In the genomic region with DNA sequence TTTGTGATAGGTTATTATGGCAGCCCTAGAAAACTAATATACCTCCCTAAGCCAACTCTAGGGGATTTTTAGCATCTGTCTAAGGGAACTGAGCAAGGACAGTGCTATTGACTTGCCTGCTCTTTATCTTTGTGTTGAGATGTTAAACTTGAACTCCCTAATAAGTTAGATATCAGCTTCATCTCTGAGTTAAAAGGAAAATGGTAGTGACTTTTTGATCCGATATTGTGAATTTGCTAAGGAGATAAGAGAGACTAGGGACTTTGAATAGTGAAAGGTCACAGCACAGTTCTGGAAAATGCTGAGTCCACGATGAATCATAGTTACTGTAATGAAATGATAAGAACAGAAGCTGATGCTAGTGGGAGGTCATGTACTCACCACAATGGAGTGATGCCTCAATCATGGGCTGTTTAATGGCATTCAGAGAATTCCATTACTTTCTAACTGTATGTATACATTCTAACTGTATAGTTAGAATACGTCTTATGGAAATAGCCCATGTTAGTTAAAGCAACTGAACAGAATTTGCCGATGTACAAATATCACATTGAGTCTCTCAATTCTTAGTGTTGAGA, we compare ENCODE assay signal across 12 cellular contexts.
DNase-seq lines count a peak whose midpoint lies in the region; ATAC-seq and TF ChIP-seq lines count a peak whose summit lies in the region.
"Had no signal": no experiment of that assay in that cellular context is flagged by ENCODE, and none has a peak within 500 bp of the region (broad histone marks: within the 10 kb centered on the region; RNA-seq: fewer than 3 reads in every experiment).

No MANE protein-coding gene starts in this region.

- intact Hi-C loops in mammary epithelial cell (cut with micrococcal nuclease), result no loop called here
- intact Hi-C loops in breast epithelium (cut with DNase I; ENCODE audit: low total_unique reads), result no loop called here

- H3K4me3 Mint-ChIP-seq in stimulated activated effector memory CD8-positive, alpha-beta T cell treated with anti-CD3 and anti-CD28 coated beads, Interleukin-12 subunit alpha, Interleukin-12 subunit beta, amount 100 ng/mL, for 72 hours, result no peak overlapping the region
- H3K4me3 Mint-ChIP-seq: activated CD8-positive, alpha-beta T cell treated with anti-CD3 and anti-CD28 coated beads, Interleukin-2, amount 10 ng/mL, durations not matched to agents 7 days and 5 days; activated naive CD8-positive, alpha-beta T cell had no signal

- no peak overlapping the region for H3K27ac Mint-ChIP-seq in stimulated activated effector memory CD8-positive, alpha-beta T cell treated with anti-CD3 and anti-CD28 coated beads, Interleukin-12 subunit alpha, Interleukin-12 subunit beta, amount 100 ng/mL, for 72 hours
- H3K27ac Mint-ChIP-seq: activated CD8-positive, alpha-beta T cell treated with anti-CD3 and anti-CD28 coated beads, Interleukin-2, amount 10 ng/mL, durations not matched to agents 7 days and 5 days; activated naive CD8-positive, alpha-beta T cell had no signal

- BruUV-seq in mammary epithelial cell (replicated peaks; lab: Mats Ljungman, UMichigan), result no TSS peak

- no peak for TF ChIP-seq CTCF in mammary epithelial cell (conservative IDR thresholded peaks at IDR 0.05 in 1 of 2, IDR thresholded peaks at IDR 0.05 in 1 of 2; ENCODE audit: extremely low read depth in 1 of 2, insufficient read depth in 1 of 2, low read depth in 1 of 2, low read length in 2 of 2)
- TF ChIP-seq CTCF in breast epithelium (IDR thresholded peaks at IDR 0.05), result no peak
- no peak for TF ChIP-seq CTCF in fibroblast of pulmonary artery (IDR thresholded peaks at IDR 0.05; ENCODE audit: low read length, missing control alignments)

- DNase-seq in mammary epithelial cell, result peak; percentile 9
- no peak for DNase-seq in breast epithelium (ENCODE audit: low spot score in 2 of 2)
- peak in 1 of 2 experiments; percentile 34 for DNase-seq in SJSA1 (ENCODE audit: low read depth in 1 of 2, low spot score in 2 of 2)
- DNase-seq in fibroblast of pulmonary artery (ENCODE audit: low read depth), result peak; percentile 65
- DNase-seq in stimulated activated effector memory CD8-positive, alpha-beta T cell treated with anti-CD3 and anti-CD28 coated beads, Interleukin-12 subunit alpha, Interleukin-12 subunit beta, amount 100 ng/mL, for 72 hours (ENCODE audit: low spot score in 2 of 2), result no peak
- DNase-seq in NCI-H1092 treated with DMSO at 0.1 percent for 48 hours (lab: John Stamatoyannopoulos, UW), result no peak
- no peak for DNase-seq in Kasumi-1 (lab: John Stamatoyannopoulos, UW)
- no peak for DNase-seq in stimulated activated CD4-positive, alpha-beta T cell treated with anti-CD3 and anti-CD28 coated beads, Interleukin-4, amount 100 ng/mL, for 24 hours
- DNase-seq: activated CD8-positive, alpha-beta T cell treated with anti-CD3 and anti-CD28 coated beads, Interleukin-2, amount 10 ng/mL, durations not matched to agents 7 days and 5 days; AML-193; pancreas had no signal

- H3K27ac ChIP-seq in mammary epithelial cell (ENCODE audit: insufficient read depth, low read depth, low read length) (no peak overlapping the region), breast epithelium (no peak overlapping the region), SJSA1 (peak overlapping the region; percentile 12; the same call in 1 of the 2 replicates)
- H3K27ac ChIP-seq: pancreas had no signal

- H3K9me3 Mint-ChIP-seq in stimulated activated effector memory CD8-positive, alpha-beta T cell treated with anti-CD3 and anti-CD28 coated beads, Interleukin-12 subunit alpha, Interleukin-12 subunit beta, amount 100 ng/mL, for 72 hours, result no peaks in the 10 kb centered on the region

- no peak overlapping the region for H2AFZ ChIP-seq in mammary epithelial cell (ENCODE audit: low read depth, low read length)

- no peaks in the 10 kb centered on the region for H3K9me3 ChIP-seq in mammary epithelial cell (replicated peaks; ENCODE audit: insufficient read depth, low read length)
- H3K9me3 ChIP-seq in breast epithelium, result no peaks in the 10 kb centered on the region
- H3K9me3 ChIP-seq in SJSA1 (replicated peaks), result no peaks in the 10 kb centered on the region
- H3K9me3 ChIP-seq: pancreas had no signal

- dilution Hi-C loops in mammary epithelial cell (cut with HindIII; ENCODE audit: low sequenced_read_pairs), result no loop called here

- H3K4me3 ChIP-seq in mammary epithelial cell (replicated peaks in 1 of 3; ENCODE audit: insufficient read depth in 1 of 3, low read depth in 2 of 3, low read length in 3 of 3), result no peak overlapping the region
- no peak overlapping the region for H3K4me3 ChIP-seq in breast epithelium
- H3K4me3 ChIP-seq in SJSA1, result no peak overlapping the region
- H3K4me3 ChIP-seq in fibroblast of pulmonary artery (replicated peaks; ENCODE audit: low read depth, low read length), result no peak overlapping the region
- H3K4me3 ChIP-seq: pancreas had no signal

- no peak overlapping the region for H3K4me2 ChIP-seq in mammary epithelial cell (ENCODE audit: insufficient read depth, low read depth, low read length)

- no peaks in the 10 kb centered on the region for H3K36me3 Mint-ChIP-seq in stimulated activated effector memory CD8-positive, alpha-beta T cell treated with anti-CD3 and anti-CD28 coated beads, Interleukin-12 subunit alpha, Interleukin-12 subunit beta, amount 100 ng/mL, for 72 hours
- H3K36me3 Mint-ChIP-seq: activated naive CD8-positive, alpha-beta T cell had no signal

- H3K4me1 ChIP-seq in mammary epithelial cell (ENCODE audit: insufficient read depth, low read length) (no peaks in the 10 kb centered on the region), breast epithelium (no peaks in the 10 kb centered on the region), SJSA1 (replicated peaks) (peaks cover 12% of the 10 kb centered on the region)
- H3K4me1 ChIP-seq: pancreas had no signal

- peak; percentile 97 for ATAC-seq in stimulated activated effector memory CD8-positive, alpha-beta T cell treated with anti-CD3 and anti-CD28 coated beads, Interleukin-12 subunit alpha, Interleukin-12 subunit beta, amount 100 ng/mL, for 72 hours
- ATAC-seq: activated CD8-positive, alpha-beta T cell treated with anti-CD3 and anti-CD28 coated beads, Interleukin-2, amount 10 ng/mL, durations not matched to agents 7 days and 5 days had no signal

- no peak for TF ChIP-seq POLR2A in breast epithelium (IDR thresholded peaks at IDR 0.05)

- no peak overlapping the region for H3K9ac ChIP-seq in mammary epithelial cell (ENCODE audit: insufficient read depth, low read length)

- H3K27me3 ChIP-seq in mammary epithelial cell (ENCODE audit: insufficient read depth, low read length) (no peaks in the 10 kb centered on the region), breast epithelium (no peaks in the 10 kb centered on the region), SJSA1 (replicated peaks) (no peaks in the 10 kb centered on the region)
- H3K27me3 ChIP-seq: pancreas had no signal

- no peaks in the 10 kb centered on the region for H4K20me1 ChIP-seq in mammary epithelial cell (ENCODE audit: insufficient read depth, low read length)

- H3K4me1 Mint-ChIP-seq in stimulated activated effector memory CD8-positive, alpha-beta T cell treated with anti-CD3 and anti-CD28 coated beads, Interleukin-12 subunit alpha, Interleukin-12 subunit beta, amount 100 ng/mL, for 72 hours, result peaks cover 8% of the 10 kb centered on the region

- H3K36me3 ChIP-seq in mammary epithelial cell (ENCODE audit: insufficient read depth, low read length), result no peaks in the 10 kb centered on the region
- H3K36me3 ChIP-seq in breast epithelium, result no peaks in the 10 kb centered on the region
- no peaks in the 10 kb centered on the region for H3K36me3 ChIP-seq in SJSA1
- H3K36me3 ChIP-seq: pancreas had no signal

- 91% methylated on average over 4 of the region's 4 CpGs for WGBS in mammary epithelial cell (ENCODE audit: low coverage, missing lambda C conversion rate)

- CTCF ChIA-PET in mammary epithelial cell (lab: Charles Lee; ENCODE audit: low non-redundant PET), result no interaction called here

- in situ Hi-C loops in mammary epithelial cell (cut with MboI; ENCODE audit: low sequenced_read_pairs in 2 of 2), result no loop called here

- H3K79me2 ChIP-seq in mammary epithelial cell (ENCODE audit: insufficient read depth, low read length), result no peaks in the 10 kb centered on the region

Comparison
In these comparisons a context has a peak if more than half of its experiments do, and no peak if none do; other contexts are left out.
1. DNase-seq: peak in mammary epithelial cell (single experiment) and fibroblast of pulmonary artery (single experiment); none in breast epithelium (0 of 2), stimulated activated effector memory CD8-positive, alpha-beta T cell treated with anti-CD3 and anti-CD28 coated beads, Interleukin-12 subunit alpha, Interleukin-12 subunit beta, amount 100 ng/mL, for 72 hours (0 of 2), NCI-H1092 treated with DMSO at 0.1 percent for 48 hours (single experiment), Kasumi-1 (0 of 2) and stimulated activated CD4-positive, alpha-beta T cell treated with anti-CD3 and anti-CD28 coated beads, Interleukin-4, amount 100 ng/mL, for 24 hours (single experiment).